Comparison of ENCODE assay signal across 7 cellular contexts in the genomic region with DNA sequence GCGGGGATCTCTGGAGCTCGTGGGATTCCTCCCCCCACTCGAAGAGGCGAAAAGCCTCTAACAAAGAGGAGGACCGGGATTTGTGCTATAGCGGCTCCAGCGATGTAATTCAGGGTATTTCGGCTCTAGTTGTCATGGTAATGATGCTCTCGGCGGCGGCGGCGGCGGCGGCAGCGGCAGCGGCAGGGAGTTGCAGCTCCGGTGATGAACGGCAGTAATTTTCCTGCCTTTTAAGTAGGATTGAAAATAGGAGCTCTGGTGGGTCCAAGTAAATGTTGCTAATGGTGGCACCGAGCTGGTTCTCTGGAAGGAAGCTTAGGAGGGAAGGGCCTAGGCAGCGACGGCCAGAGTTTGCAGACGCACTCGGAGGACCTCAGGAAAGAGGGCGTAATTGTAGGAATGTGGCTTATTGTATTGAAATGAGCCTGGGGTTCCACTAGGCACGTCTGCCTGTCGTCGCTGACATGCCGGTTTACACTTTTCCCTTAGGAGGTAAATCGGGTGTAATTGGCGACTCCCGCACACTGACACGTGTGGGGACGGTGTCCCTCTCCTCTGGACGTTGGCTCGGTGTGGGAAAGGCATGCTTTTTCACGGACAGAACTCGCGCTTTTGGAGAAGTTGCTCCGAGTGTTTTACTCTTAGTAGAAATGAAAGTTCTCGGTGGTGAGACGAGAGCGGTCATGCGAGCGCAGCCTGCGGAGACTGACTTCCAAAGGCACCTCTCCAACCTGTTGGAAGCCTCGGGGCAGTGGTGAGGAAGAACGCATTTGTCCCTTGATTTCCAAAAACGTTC. TPM values are rescaled to one million over a fixed set of nuclear protein-coding genes. Genes with fewer than 3 reads are reported as not detected.
DNase-seq lines count a peak whose midpoint lies in the region; TF ChIP-seq lines count a peak whose summit lies in the region.

No MANE protein-coding gene starts in this region.

- TF ChIP-seq CTCF in GM10248 (IDR thresholded peaks at IDR 0.05; ENCODE audit: control extremely low read depth, extremely low read depth, low read depth, missing control alignments) (no peak), NB4 (IDR thresholded peaks at IDR 0.05; ENCODE audit: low read depth, low read length) (no peak), dorsolateral prefrontal cortex (IDR thresholded peaks at IDR 0.05 in 54 of 56, conservative IDR thresholded peaks at IDR 0.05 in 2 of 56; ENCODE audit: low read depth in 1 of 56, partially characterized antibody in 56 of 56) (peak in 3 of 56 donors; percentile 7 to 18 (median 18))

- peaks cover 0 to 11% (median 0%) of the 10 kb centered on the region in 45 donors for H3K27me3 ChIP-seq in dorsolateral prefrontal cortex

- DNase-seq in GM10248 (ENCODE audit: extremely low spot score) (peak; percentile 41), NB4 (ENCODE audit: low read depth) (peak; percentile 56), dorsolateral prefrontal cortex (peak in 6 of 10 donors; percentile 31 to 67 (median 49)), medulla oblongata (ENCODE audit: extremely low spot score) (peak; percentile 43), DMS79 treated with DMSO at 0.1 percent for 48 hours (lab: John Stamatoyannopoulos, UW) (no peak)
- peak; percentile 42 to 53 for DNase-seq in activated CD4-positive, alpha-beta T cell treated with anti-CD3 and anti-CD28 coated beads for 4 hours
- peak; percentile 42 to 62 (median 52) for DNase-seq in stimulated activated naive CD4-positive, alpha-beta T cell (lab: John Stamatoyannopoulos, UW)

- H3K4me3 ChIP-seq in NB4 (ENCODE audit: low read depth, low read length), result peak overlapping the region; percentile 73
- H3K4me3 ChIP-seq in dorsolateral prefrontal cortex, result peak overlapping the region; percentile 67 to 100 (median 91)

- CTCF ChIA-PET in GM10248 (lab: Yijun Ruan, JAX), result interaction anchor here (0.9 kb wide), 2 partner anchors 19 to 22 kb away, joined by 3 read pairs; no protein-coding TSS in a partner anchor

- H3K27ac ChIP-seq in dorsolateral prefrontal cortex, result peak overlapping the region in 53 of 59 donors; percentile 15 to 100 (median 99)

- intact Hi-C loops in dorsolateral prefrontal cortex (cut with DNase I), result loop anchor here (5.0 to 10.0 kb wide), 9 partner anchors 192 to 1025 kb away; a partner anchor contains a TSS

- TF ChIP-seq POLR2A in NB4 (IDR thresholded peaks at IDR 0.05; ENCODE audit: extremely low read depth, insufficient read length), result no peak

- POLR2A ChIA-PET in GM10248 (lab: Yijun Ruan, JAX), result no interaction called here

RNA-seq across cellular contexts. Expression of a gene that starts 1.1 kb away (rescaled TPM):
- total RNA-seq in dorsolateral prefrontal cortex, result 10 to 100 TPM in 8 of 120 experiments, 1 to 10 TPM in 112; 1.5 to 39.1 (median 4.3) TPM
